1 cellular context compared by ENCODE assay signal in genomic region chr1:67683736-67684525, GRCh38.
TF ChIP-seq lines count a peak whose summit lies in the region.

No MANE protein-coding gene starts in this region.

TF ChIP-seq in HepG2, 621 proteins besides CTCF, POLR2A, EP300 and RAD21 (continued from another document):
- TF ChIP-seq ATF2 (CRISPR knock-in tag; IDR thresholded peaks at IDR 0.05), result no peak
- TF ChIP-seq ZNF350 (CRISPR knock-in tag; IDR thresholded peaks at IDR 0.05; ENCODE audit: borderline replicate concordance, low read depth), result no peak
- no peak for TF ChIP-seq TMF1 (CRISPR knock-in tag; IDR thresholded peaks at IDR 0.05; ENCODE audit: low read depth)
